ENCODE assay signal across 12 cellular contexts in the genomic region with DNA sequence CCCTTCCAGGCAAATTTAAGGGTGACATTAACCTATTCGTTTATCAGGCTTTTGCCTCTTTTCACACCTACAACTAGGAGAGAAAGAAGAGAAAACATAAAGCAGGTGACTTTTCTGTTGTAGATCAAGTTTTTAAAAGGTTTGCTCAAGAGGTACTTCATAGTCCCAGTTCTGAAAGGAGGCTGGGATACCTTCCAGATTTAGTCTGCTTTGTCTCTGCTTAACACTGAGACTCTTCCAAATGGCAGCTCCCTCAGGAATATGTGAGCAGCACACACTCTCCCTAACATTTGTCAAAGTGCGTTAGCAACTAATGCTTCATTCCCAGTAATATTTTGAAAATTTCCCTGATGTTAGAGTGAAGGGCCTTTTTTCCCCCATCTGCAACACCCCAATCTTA.
"Had no signal": no experiment of that assay in that cellular context is flagged by ENCODE, and none has a peak within 500 bp of the region (broad histone marks: within the 10 kb centered on the region; RNA-seq: fewer than 3 reads in every experiment).

No MANE protein-coding gene starts in this region.

- H3K36me3 ChIP-seq: heart left ventricle, uterus had no signal

- H3K27me3 ChIP-seq: heart left ventricle, uterus had no signal

- H3K27ac ChIP-seq: uterus had no signal

- H3K9me3 ChIP-seq: heart left ventricle, uterus had no signal

- H3K27ac Mint-ChIP-seq: activated CD4-positive, alpha-beta T cell treated with anti-CD3 and anti-CD28 coated beads, Interleukin-2, amount 10 ng/mL, durations not matched to agents 7 days and 5 days; activated T-helper 2 cell treated with anti-CD3 and anti-CD28 coated beads, Interferon-gamma antibody, Interleukin-2, Interleukin-4, amounts not matched to agents 10 μg/mL and 5 μg/mL and 100 μg/mL, durations not matched to agents 14 hours and 24 hours and 36 hours; effector memory CD8-positive, alpha-beta T cell; mesothelial cell of epicardium; naive thymus-derived CD8-positive, alpha-beta T cell; T-helper 1 cell treated with Interleukin-12 subunit alpha and Interleukin-12 subunit beta and Interleukin-4 antibody, amounts not matched to agents 30 μg/mL and 1 μg/mL, for 36 hours had no signal

- H3K4me3 ChIP-seq: heart left ventricle, uterus had no signal

- H3K27me3 Mint-ChIP-seq: effector memory CD8-positive, alpha-beta T cell had no signal

- H3K9me3 Mint-ChIP-seq: activated CD4-positive, alpha-beta T cell treated with anti-CD3 and anti-CD28 coated beads, Interleukin-2, amount 10 ng/mL, durations not matched to agents 7 days and 5 days; activated T-helper 2 cell treated with anti-CD3 and anti-CD28 coated beads, Interferon-gamma antibody, Interleukin-2, Interleukin-4, amounts not matched to agents 10 μg/mL and 5 μg/mL and 100 μg/mL, durations not matched to agents 14 hours and 24 hours and 36 hours; effector memory CD8-positive, alpha-beta T cell; mesothelial cell of epicardium; naive thymus-derived CD8-positive, alpha-beta T cell; T-helper 1 cell treated with Interleukin-12 subunit alpha and Interleukin-12 subunit beta and Interleukin-4 antibody, amounts not matched to agents 30 μg/mL and 1 μg/mL, for 36 hours had no signal

- H3K4me1 ChIP-seq: uterus had no signal

- H3K4me1 Mint-ChIP-seq: activated CD4-positive, alpha-beta T cell treated with anti-CD3 and anti-CD28 coated beads, Interleukin-2, amount 10 ng/mL, durations not matched to agents 7 days and 5 days; naive thymus-derived CD8-positive, alpha-beta T cell had no signal

- DNase-seq: activated CD4-positive, alpha-beta T cell treated with anti-CD3 and anti-CD28 coated beads, Interleukin-2, amount 10 ng/mL, durations not matched to agents 7 days and 5 days; activated CD4-positive, CD25-positive, alpha-beta regulatory T cell; activated naive CD4-positive, alpha-beta T cell treated with anti-CD3 and anti-CD28 coated beads, Interleukin-2, amount 50 U/mL, for 16 hours; effector memory CD8-positive, alpha-beta T cell; naive thymus-derived CD8-positive, alpha-beta T cell; stimulated activated CD4-positive, alpha-beta T cell treated with anti-CD3 and anti-CD28 coated beads, Interleukin-2, amount 100 ng/mL, for 48 hours; stimulated activated naive CD8-positive, alpha-beta T cell treated with anti-CD3 and anti-CD28 coated beads, Interleukin-15, Interleukin-2, amounts not matched to agents 100 U/mL and 50 U/mL, for 24 hours; uterus had no signal

- H3K4me3 Mint-ChIP-seq: activated CD4-positive, alpha-beta T cell treated with anti-CD3 and anti-CD28 coated beads, Interleukin-2, amount 10 ng/mL, durations not matched to agents 7 days and 5 days; effector memory CD8-positive, alpha-beta T cell; mesothelial cell of epicardium; naive thymus-derived CD8-positive, alpha-beta T cell; T-helper 1 cell treated with Interleukin-12 subunit alpha and Interleukin-12 subunit beta and Interleukin-4 antibody, amounts not matched to agents 30 μg/mL and 1 μg/mL, for 36 hours had no signal

- H3K36me3 Mint-ChIP-seq: mesothelial cell of epicardium; naive thymus-derived CD8-positive, alpha-beta T cell had no signal
